15 cellular contexts compared by ENCODE assay signal in the genomic region with DNA sequence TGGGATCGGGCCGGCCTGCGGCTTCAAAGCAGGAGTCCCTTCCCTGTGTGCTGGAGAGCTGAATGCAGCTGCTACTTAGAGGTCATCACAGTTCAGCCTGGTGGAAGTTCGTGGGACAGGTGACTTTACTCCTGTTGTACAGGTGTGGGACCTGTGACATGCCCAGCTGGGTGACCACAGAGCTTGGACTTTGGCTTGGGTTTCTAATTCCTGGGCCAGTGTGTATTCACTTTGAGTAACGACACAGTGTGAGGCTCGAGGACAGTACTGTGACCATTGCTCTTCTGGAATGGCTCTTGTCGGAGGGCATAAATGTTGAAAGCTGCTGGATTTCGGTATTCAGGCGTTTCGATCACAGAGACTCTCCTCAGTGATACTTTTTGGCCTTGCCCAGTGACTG.
DNase-seq lines count a peak whose midpoint lies in the region; ATAC-seq and TF ChIP-seq lines count a peak whose summit lies in the region.
"Had no signal": no experiment of that assay in that cellular context is flagged by ENCODE, and none has a peak within 500 bp of the region (broad histone marks: within the 10 kb centered on the region; RNA-seq: fewer than 3 reads in every experiment).

No MANE protein-coding gene starts in this region.

- H3K4me1 ChIP-seq in BLaER1 treated with 17β-estradiol and CSF1 and Interleukin-3, amounts not matched to agents 10 nM and 100 nM: peaks cover 98 to 100% (median 99%) of the 10 kb centered on the region in 10 experiments
- peaks cover 25% of the 10 kb centered on the region for H3K4me1 ChIP-seq in RWPE2 (ENCODE audit: insufficient read depth, poor library complexity, severe bottlenecking)
- peaks cover 44% of the 10 kb centered on the region for H3K4me1 ChIP-seq in hepatocyte (ENCODE audit: insufficient read depth)
- peaks cover 68 to 71% of the 10 kb centered on the region in 2 donors for H3K4me1 ChIP-seq in gastrocnemius medialis

- WGBS in hepatocyte (ENCODE audit: low lambda C conversion rate, missing lambda C conversion rate): 76% methylated on average over 10 of the region's 10 CpGs

- in situ Hi-C loops in gastrocnemius medialis (cut with MboI; ENCODE audit: low sequenced_read_pairs in 4 of 4): no loop called here

- intact Hi-C loops in gastrocnemius medialis (cut with DNase I; ENCODE audit: low total_unique reads): loop anchor here (2.0 to 5.0 kb wide), 2 partner anchors 24 to 493 kb away; no protein-coding TSS in a partner anchor

- no peak for TF ChIP-seq CTCF in RWPE2 (IDR thresholded peaks at IDR 0.05; ENCODE audit: poor library complexity, severe bottlenecking)
- no peak for TF ChIP-seq CTCF in hepatocyte (IDR thresholded peaks at IDR 0.05; ENCODE audit: poor library complexity)
- no peak for TF ChIP-seq CTCF in gastrocnemius medialis (IDR thresholded peaks at IDR 0.05 in 4 of 5, conservative IDR thresholded peaks at IDR 0.05 in 1 of 5)

- peak overlapping the region; percentile 83 to 98 (median 94) for H3K4me2 ChIP-seq in BLaER1 treated with 17β-estradiol and CSF1 and Interleukin-3, amounts not matched to agents 10 nM and 100 nM
- peak overlapping the region; percentile 27 for H3K4me2 ChIP-seq in hepatocyte

- peaks cover 0 to 98% (median 0%) of the 10 kb centered on the region in 11 experiments; a peak in 5 of 22 replicates for H4K20me1 ChIP-seq in BLaER1 treated with 17β-estradiol and CSF1 and Interleukin-3, amounts not matched to agents 10 nM and 100 nM
- H4K20me1 ChIP-seq in hepatocyte (ENCODE audit: insufficient read depth, poor library complexity, severe bottlenecking): no peaks in the 10 kb centered on the region

- peak overlapping the region in 7 of 11 experiments; percentile 7 to 87 (median 31); a peak in 8 of 22 replicates for H3K9ac ChIP-seq in BLaER1 treated with 17β-estradiol and CSF1 and Interleukin-3, amounts not matched to agents 10 nM and 100 nM

- no peaks in the 10 kb centered on the region for H3K9me2 ChIP-seq in hepatocyte (replicated peaks; ENCODE audit: insufficient read depth)

- DNase-seq in RWPE2 (ENCODE audit: low spot score) (no peak), hepatocyte (ENCODE audit: low spot score) (peak; percentile 45), gastrocnemius medialis (no peak), NCI-H2171 (lab: John Stamatoyannopoulos, UW) (no peak)
- DNase-seq: activated CD4-positive, alpha-beta T cell treated with anti-CD3 and anti-CD28 coated beads for 1 hour; GOT3; hippocampal formation; MG63; stimulated activated CD4-positive, alpha-beta T cell treated with anti-CD3 and anti-CD28 coated beads, Interleukin-2, amount 100 ng/mL, for 24 hours had no signal

- no peak for ATAC-seq in RWPE2 (ENCODE audit: low read depth)
- peak in 1 of 2 donors; percentile 2 for ATAC-seq in gastrocnemius medialis
- ATAC-seq in GM19467 (IDR thresholded peaks at IDR 0.05; ENCODE audit: unreplicated experiment): no peak
- ATAC-seq in HG02981 (IDR thresholded peaks at IDR 0.05; ENCODE audit: unreplicated experiment): no peak
- no peak for ATAC-seq in GM21515 (IDR thresholded peaks at IDR 0.05; ENCODE audit: unreplicated experiment)
- ATAC-seq: GM12878 had no signal

- no peak overlapping the region for H3K4me3 ChIP-seq in BLaER1 treated with 17β-estradiol and CSF1 and Interleukin-3, amounts not matched to agents 10 nM and 100 nM
- H3K4me3 ChIP-seq in RWPE2 (ENCODE audit: severe bottlenecking) (no peak overlapping the region), hepatocyte (no peak overlapping the region), gastrocnemius medialis (no peak overlapping the region)
- H3K4me3 ChIP-seq: GM12878, MG63, ovary had no signal

- peak overlapping the region in 9 of 11 experiments; percentile 16 to 97 (median 87); a peak in 17 of 22 replicates for H3K27ac ChIP-seq in BLaER1 treated with 17β-estradiol and CSF1 and Interleukin-3, amounts not matched to agents 10 nM and 100 nM
- H3K27ac ChIP-seq in RWPE2 (ENCODE audit: poor library complexity, severe bottlenecking) (peak overlapping the region; percentile 98), hepatocyte (peak overlapping the region; percentile 67), gastrocnemius medialis (peak overlapping the region; percentile 86 to 93 (median 92))

- no peak for TF ChIP-seq POLR2A in gastrocnemius medialis (IDR thresholded peaks at IDR 0.05)

- peaks cover 35 to 76% (median 63%) of the 10 kb centered on the region in 11 experiments for H3K36me3 ChIP-seq in BLaER1 treated with 17β-estradiol and CSF1 and Interleukin-3, amounts not matched to agents 10 nM and 100 nM
- H3K36me3 ChIP-seq in RWPE2 (ENCODE audit: low read depth): peaks cover 23% of the 10 kb centered on the region
- H3K36me3 ChIP-seq in hepatocyte (replicated peaks; ENCODE audit: insufficient read depth, low read depth): no peaks in the 10 kb centered on the region
- no peaks in the 10 kb centered on the region for H3K36me3 ChIP-seq in gastrocnemius medialis
- H3K36me3 ChIP-seq: ovary had no signal

- H3K9me3 ChIP-seq in BLaER1 treated with 17β-estradiol and CSF1 and Interleukin-3, amounts not matched to agents 10 nM and 100 nM (replicated peaks in 1 of 11): no peaks in the 10 kb centered on the region
- H3K9me3 ChIP-seq in RWPE2 (ENCODE audit: severe bottlenecking) (no peaks in the 10 kb centered on the region), hepatocyte (ENCODE audit: low read depth) (no peaks in the 10 kb centered on the region), gastrocnemius medialis (no peaks in the 10 kb centered on the region)
- H3K9me3 ChIP-seq: MG63, ovary had no signal

- H3K79me2 ChIP-seq in hepatocyte: no peaks in the 10 kb centered on the region

- no peak overlapping the region for H2AFZ ChIP-seq in hepatocyte

- no peaks in the 10 kb centered on the region for H3K27me3 ChIP-seq in BLaER1 treated with 17β-estradiol and CSF1 and Interleukin-3, amounts not matched to agents 10 nM and 100 nM
- H3K27me3 ChIP-seq in RWPE2 (ENCODE audit: insufficient read depth, poor library complexity, severe bottlenecking) (no peaks in the 10 kb centered on the region), hepatocyte (no peaks in the 10 kb centered on the region), gastrocnemius medialis (no peaks in the 10 kb centered on the region)
- H3K27me3 ChIP-seq: MG63, ovary had no signal
